ENCODE assay signal across 24 cellular contexts in the genomic region with DNA sequence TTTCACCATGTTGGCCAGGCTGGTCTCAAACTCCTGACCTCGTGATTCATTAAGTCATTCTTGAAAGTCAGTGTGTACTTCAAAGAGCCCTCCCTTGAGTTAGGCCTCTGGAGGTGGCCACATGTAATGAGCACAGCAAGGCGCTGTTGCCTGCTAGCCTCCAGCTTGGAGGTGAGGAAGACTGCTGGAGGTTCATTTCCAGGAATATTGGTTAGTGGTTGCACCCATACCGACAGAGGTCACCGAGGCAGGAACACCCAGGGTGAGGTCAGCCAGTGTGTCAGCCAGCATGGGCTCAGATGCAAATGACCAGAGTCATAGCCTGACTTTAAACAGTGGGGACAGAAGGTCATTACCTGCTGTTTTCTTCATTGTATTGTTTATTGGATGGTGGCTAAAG.
"Had no signal": no experiment of that assay in that cellular context is flagged by ENCODE, and none has a peak within 500 bp of the region (broad histone marks: within the 10 kb centered on the region; RNA-seq: fewer than 3 reads in every experiment).

No MANE protein-coding gene starts in this region.

- H3K36me3 Mint-ChIP-seq: activated CD4-positive, alpha-beta memory T cell treated with anti-CD3 and anti-CD28 coated beads for 36 hours; activated CD8-positive, alpha-beta memory T cell treated with anti-CD3 and anti-CD28 coated beads, Interleukin-2, amount 10 ng/mL, durations not matched to agents 7 days and 5 days; activated naive CD4-positive, alpha-beta T cell treated with anti-CD3 and anti-CD28 coated beads, Interleukin-2, amount 50 U/mL, for 24 hours; activated naive CD8-positive, alpha-beta T cell treated with anti-CD3 and anti-CD28 coated beads for 36 hours; WTC11 had no signal

- H3K27ac ChIP-seq: ascending aorta, body of pancreas, colonic mucosa, epithelial cell of prostate, heart left ventricle, VCaP had no signal

- H3K4me1 Mint-ChIP-seq: activated CD8-positive, alpha-beta memory T cell treated with anti-CD3 and anti-CD28 coated beads, Interleukin-2, amount 10 ng/mL, durations not matched to agents 7 days and 5 days; activated naive CD4-positive, alpha-beta T cell treated with anti-CD3 and anti-CD28 coated beads, Interleukin-2, amount 50 U/mL, for 24 hours; activated naive CD8-positive, alpha-beta T cell treated with anti-CD3 and anti-CD28 coated beads for 36 hours; activated naive CD8-positive, alpha-beta T cell treated with anti-CD3 and anti-CD28 coated beads, Interleukin-2, amount 50 U/mL, for 24 hours had no signal

- H3K4me3 Mint-ChIP-seq: activated CD4-positive, alpha-beta memory T cell treated with anti-CD3 and anti-CD28 coated beads for 36 hours; activated CD8-positive, alpha-beta memory T cell treated with anti-CD3 and anti-CD28 coated beads, Interleukin-2, amount 10 ng/mL, durations not matched to agents 7 days and 5 days; activated CD8-positive, alpha-beta T cell treated with anti-CD3 and anti-CD28 coated beads, Interleukin-2, amount 10 ng/mL, durations not matched to agents 7 days and 5 days; activated naive CD4-positive, alpha-beta T cell treated with anti-CD3 and anti-CD28 coated beads for 36 hours; activated naive CD4-positive, alpha-beta T cell treated with anti-CD3 and anti-CD28 coated beads, Interleukin-2, amount 50 U/mL, for 24 hours; activated naive CD8-positive, alpha-beta T cell treated with anti-CD3 and anti-CD28 coated beads for 36 hours; activated naive CD8-positive, alpha-beta T cell treated with anti-CD3 and anti-CD28 coated beads, Interleukin-2, amount 50 U/mL, for 24 hours; activated T-helper 1 cell treated with anti-CD3 and anti-CD28 coated beads, Interleukin-12 subunit alpha, Interleukin-12 subunit beta, Interleukin-2, Interleukin-4 antibody, amounts not matched to agents 30 ng/mL and 10 ng/mL and 1 ng/mL, durations not matched to agents 14 hours and 24 hours and 36 hours; WTC11 had no signal

- H3K27me3 ChIP-seq: ascending aorta, body of pancreas, colonic mucosa, heart left ventricle had no signal

- H3K4me1 ChIP-seq: ascending aorta, body of pancreas, colonic mucosa, heart left ventricle had no signal

- H3K4me3 ChIP-seq: ascending aorta, body of pancreas, colonic mucosa, heart left ventricle had no signal

- H3K9me3 ChIP-seq: ascending aorta, body of pancreas, colonic mucosa, heart left ventricle had no signal

- H3K9me3 Mint-ChIP-seq: activated naive CD4-positive, alpha-beta T cell treated with anti-CD3 and anti-CD28 coated beads, Interleukin-2, amount 50 U/mL, for 24 hours; activated naive CD8-positive, alpha-beta T cell treated with anti-CD3 and anti-CD28 coated beads for 36 hours; activated naive CD8-positive, alpha-beta T cell treated with anti-CD3 and anti-CD28 coated beads, Interleukin-2, amount 50 U/mL, for 24 hours; activated T-helper 1 cell treated with anti-CD3 and anti-CD28 coated beads, Interleukin-12 subunit alpha, Interleukin-12 subunit beta, Interleukin-2, Interleukin-4 antibody, amounts not matched to agents 30 ng/mL and 10 ng/mL and 1 ng/mL, durations not matched to agents 14 hours and 24 hours and 36 hours; activated T-helper 2 cell treated with anti-CD3 and anti-CD28 coated beads, Interferon-gamma antibody, Interleukin-2, Interleukin-4, amounts not matched to agents 10 μg/mL and 5 μg/mL and 100 μg/mL, durations not matched to agents 14 hours and 24 hours and 36 hours; WTC11 had no signal

- DNase-seq: activated CD4-positive, alpha-beta memory T cell treated with anti-CD3 and anti-CD28 coated beads for 36 hours; activated CD4-positive, alpha-beta T cell treated with anti-CD3 and anti-CD28 coated beads for 48 hours; activated CD8-positive, alpha-beta memory T cell treated with anti-CD3 and anti-CD28 coated beads, Interleukin-2, amount 10 ng/mL, durations not matched to agents 7 days and 5 days; activated CD8-positive, alpha-beta memory T cell treated with anti-CD3 and anti-CD28 coated beads, Interleukin-2, amount 50 U/mL, for 4 hours; activated CD8-positive, alpha-beta T cell treated with anti-CD3 and anti-CD28 coated beads, Interleukin-2, amount 10 ng/mL, durations not matched to agents 7 days and 5 days; activated effector memory CD4-positive, alpha-beta T cell treated with anti-CD3 and anti-CD28 coated beads, Interleukin-2, amount 50 U/mL, for 16 hours; activated naive CD4-positive, alpha-beta T cell treated with anti-CD3 and anti-CD28 coated beads for 36 hours; activated naive CD8-positive, alpha-beta T cell treated with anti-CD3 and anti-CD28 coated beads for 36 hours; activated naive CD8-positive, alpha-beta T cell treated with anti-CD3 and anti-CD28 coated beads, Interleukin-2, amount 50 U/mL, for 24 hours; activated T-cell treated with anti-CD3 and anti-CD28 coated beads, Interleukin-2, amount 50 U/mL, for 1 hour; activated T-cell treated with anti-CD3 and anti-CD28 coated beads, Interleukin-2, amount 50 U/mL, for 48 hours; body of pancreas; colonic mucosa; effector CD8-positive, alpha-beta T cell; foreskin fibroblast; heart left ventricle; T-helper 2 cell had no signal

- H3K27me3 Mint-ChIP-seq: activated CD4-positive, alpha-beta memory T cell treated with anti-CD3 and anti-CD28 coated beads for 36 hours; activated CD8-positive, alpha-beta memory T cell treated with anti-CD3 and anti-CD28 coated beads, Interleukin-2, amount 10 ng/mL, durations not matched to agents 7 days and 5 days; activated naive CD8-positive, alpha-beta T cell treated with anti-CD3 and anti-CD28 coated beads for 36 hours; activated naive CD8-positive, alpha-beta T cell treated with anti-CD3 and anti-CD28 coated beads, Interleukin-2, amount 50 U/mL, for 24 hours had no signal

- H3K27ac Mint-ChIP-seq: activated CD4-positive, alpha-beta memory T cell treated with anti-CD3 and anti-CD28 coated beads for 36 hours; activated CD8-positive, alpha-beta memory T cell treated with anti-CD3 and anti-CD28 coated beads, Interleukin-2, amount 10 ng/mL, durations not matched to agents 7 days and 5 days; activated CD8-positive, alpha-beta T cell treated with anti-CD3 and anti-CD28 coated beads, Interleukin-2, amount 10 ng/mL, durations not matched to agents 7 days and 5 days; activated naive CD4-positive, alpha-beta T cell treated with anti-CD3 and anti-CD28 coated beads for 36 hours; activated naive CD4-positive, alpha-beta T cell treated with anti-CD3 and anti-CD28 coated beads, Interleukin-2, amount 50 U/mL, for 24 hours; activated naive CD8-positive, alpha-beta T cell treated with anti-CD3 and anti-CD28 coated beads for 36 hours; activated naive CD8-positive, alpha-beta T cell treated with anti-CD3 and anti-CD28 coated beads, Interleukin-2, amount 50 U/mL, for 24 hours; activated T-helper 1 cell treated with anti-CD3 and anti-CD28 coated beads, Interleukin-12 subunit alpha, Interleukin-12 subunit beta, Interleukin-2, Interleukin-4 antibody, amounts not matched to agents 30 ng/mL and 10 ng/mL and 1 ng/mL, durations not matched to agents 14 hours and 24 hours and 36 hours; activated T-helper 2 cell treated with anti-CD3 and anti-CD28 coated beads, Interferon-gamma antibody, Interleukin-2, Interleukin-4, amounts not matched to agents 10 μg/mL and 5 μg/mL and 100 μg/mL, durations not matched to agents 14 hours and 24 hours and 36 hours; WTC11 had no signal

- H3K36me3 ChIP-seq: ascending aorta, colonic mucosa, heart left ventricle had no signal
